8 cellular contexts compared by ENCODE assay signal in genomic region chr6:108541843-108542795, GRCh38. TPM values are rescaled to one million over a fixed set of nuclear protein-coding genes. Genes with fewer than 3 reads are reported as not detected.
DNase-seq lines count a peak whose midpoint lies in the region; ATAC-seq and TF ChIP-seq lines count a peak whose summit lies in the region.

No MANE protein-coding gene starts in this region.

- no peaks in the 10 kb centered on the region for H3K27me3 ChIP-seq in colonic mucosa

- TF ChIP-seq POLR2A in lower leg skin (IDR thresholded peaks at IDR 0.05), result no peak

- no peak overlapping the region for H3K9ac ChIP-seq in colonic mucosa (ENCODE audit: low read depth in 2 of 2, low read length in 2 of 2)

- peak; percentile 81 for ATAC-seq in HG02798 (IDR thresholded peaks at IDR 0.05; ENCODE audit: poor library complexity, unreplicated experiment)

- 30 to 33% methylated on average over 6 of the region's 6 CpGs for whole genome bisulfite sequencing in lower leg skin, 2 donors

- H3K4me3 ChIP-seq in colonic mucosa, result no peak overlapping the region
- no peak overlapping the region for H3K4me3 ChIP-seq in lower leg skin (ENCODE audit: low read depth, poor library complexity, severe bottlenecking)

- H3K36me3 ChIP-seq in colonic mucosa, result no peaks in the 10 kb centered on the region

- H3K4me1 ChIP-seq in colonic mucosa, result no peaks in the 10 kb centered on the region

- peak; percentile 80 for DNase-seq in ELF-1 (ENCODE audit: low read depth, low spot score)
- peak; percentile 33 to 79 for DNase-seq in NCI-H446 (lab: John Stamatoyannopoulos, UW)
- DNase-seq in activated CD4-positive, CD25-positive, alpha-beta regulatory T cell treated with anti-CD3 and anti-CD28 coated beads, Interleukin-2, amount 50 U/mL, for 72 hours, result peak; percentile 60
- DNase-seq in colonic mucosa, result peak; percentile 75
- DNase-seq in lower leg skin (ENCODE audit: low spot score in 2 of 2), result peak; percentile 73 to 90
- DNase-seq in stimulated activated CD8-positive, alpha-beta memory T cell treated with anti-CD3 and anti-CD28 coated beads, Interleukin-12 subunit alpha, Interleukin-12 subunit beta, amount 100 ng/mL, for 4 hours (ENCODE audit: low read depth), result peak; percentile 31
- DNase-seq in GM19238 (ENCODE audit: insufficient read length, low spot score), result no peak

- H3K9me3 ChIP-seq in colonic mucosa, result no peaks in the 10 kb centered on the region

- TF ChIP-seq CTCF in colonic mucosa (IDR thresholded peaks at IDR 0.05) (peak; percentile 75), lower leg skin (IDR thresholded peaks at IDR 0.05) (peak in 1 of 3 donors; percentile 94)

- intact Hi-C loops in colonic mucosa (cut with DNase I), result loop anchor here (2.0 to 10.0 kb wide), 5 partner anchors 240 to 853 kb away; no protein-coding TSS in a partner anchor
- intact Hi-C loops in lower leg skin (cut with DNase I; ENCODE audit: low total_unique reads), result loop anchor here (5.0 to 10.0 kb wide), 4 partner anchors 243 to 533 kb away; no protein-coding TSS in a partner anchor

- H3K27ac ChIP-seq in colonic mucosa, result no peak overlapping the region

RNA-seq across cellular contexts. Expression of gene FOXO3, which starts 18.6 kb away (rescaled TPM):
- total RNA-seq in colonic mucosa (10 to 100 TPM; 33.4 to 61.7 TPM), lower leg skin (100 to 1,000 TPM; 110 to 176 (median 139) TPM)
